ENCODE assay signal across 21 cellular contexts in genomic region chr11:65801153-65801987, GRCh38. TPM values are rescaled to one million over a fixed set of nuclear protein-coding genes. Genes with fewer than 3 reads are reported as not detected.
DNase-seq lines count a peak whose midpoint lies in the region; ATAC-seq and TF ChIP-seq lines count a peak whose summit lies in the region.
"Had no signal": no experiment of that assay in that cellular context is flagged by ENCODE, and none has a peak within 500 bp of the region (broad histone marks: within the 10 kb centered on the region; RNA-seq: fewer than 3 reads in every experiment).

No MANE protein-coding gene starts in this region.

- no peaks in the 10 kb centered on the region for H3K79me1 ChIP-seq in H9 (ENCODE audit: insufficient read depth, low read depth, low read length, poor library complexity, severe bottlenecking)

- H3K9me3 ChIP-seq in H9 (ENCODE audit: control insufficient read depth, low read depth, low read length), result no peaks in the 10 kb centered on the region
- no peaks in the 10 kb centered on the region for H3K9me3 ChIP-seq in osteoblast (ENCODE audit: low read depth, low read length)
- H3K9me3 ChIP-seq: A549 had no signal

- no peak overlapping the region for H3K4me3 ChIP-seq in osteoblast (ENCODE audit: insufficient read depth, low read length)
- H3K4me3 ChIP-seq: A549 had no signal

- peaks cover 23 to 38% of the 10 kb centered on the region in 2 experiments for H3K4me1 Mint-ChIP-seq in H9

- peaks cover 11% of the 10 kb centered on the region for H3K27me3 Mint-ChIP-seq in H9 (ENCODE audit: low read depth)

- no peaks in the 10 kb centered on the region for H3K4me1 ChIP-seq in H9 (ENCODE audit: insufficient read depth, low read length)
- no peaks in the 10 kb centered on the region for H3K4me1 ChIP-seq in osteoblast (ENCODE audit: insufficient read depth, low read length)
- H3K4me1 ChIP-seq: A549 had no signal

- ATAC-seq in HG02571 (IDR thresholded peaks at IDR 0.05; ENCODE audit: unreplicated experiment) (no peak), GM18868 (IDR thresholded peaks at IDR 0.05; ENCODE audit: unreplicated experiment) (no peak)
- ATAC-seq: A549 had no signal

- H4K91ac ChIP-seq in H9 (ENCODE audit: insufficient read length, low read depth, low read length), result no peak overlapping the region

- no peak overlapping the region for H3K4me2 ChIP-seq in H9 (ENCODE audit: insufficient read depth, insufficient read length, low read length)
- no peak overlapping the region for H3K4me2 ChIP-seq in osteoblast (ENCODE audit: insufficient read depth, low read length)
- H3K4me2 ChIP-seq: A549 had no signal

- H3K56ac ChIP-seq in H9 (ENCODE audit: insufficient read length, low read depth, low read length), result no peak overlapping the region

- H3K9ac ChIP-seq in H9 (ENCODE audit: extremely low read depth, insufficient read length, low read length), result no peak overlapping the region

- no peak overlapping the region for H2AK5ac ChIP-seq in H9 (ENCODE audit: insufficient read length, low read length)

- peak overlapping the region; percentile 12; the same call in 1 of the 2 replicates for H3K14ac ChIP-seq in H9 (ENCODE audit: insufficient read depth, low read length)

- no peak overlapping the region for H2BK20ac ChIP-seq in H9 (ENCODE audit: low read depth, low read length, poor library complexity, severe bottlenecking)

- TF ChIP-seq CTCF in H9 (conservative IDR thresholded peaks at IDR 0.05) (no peak), osteoblast (IDR thresholded peaks at IDR 0.05; ENCODE audit: extremely low read depth, low read depth, low read length) (no peak)

- no peak overlapping the region for H2BK5ac ChIP-seq in H9 (ENCODE audit: insufficient read length, low read length)

- no peaks in the 10 kb centered on the region for H3K9me3 Mint-ChIP-seq in H9

- no peak overlapping the region for H2AFZ ChIP-seq in H9 (ENCODE audit: low read length)
- H2AFZ ChIP-seq in osteoblast (ENCODE audit: low read length), result no peak overlapping the region

- no peak overlapping the region for H2BK15ac ChIP-seq in H9 (ENCODE audit: low read depth, low read length)

- H3K4ac ChIP-seq in H9 (ENCODE audit: low read depth, low read length), result no peak overlapping the region

- no peak overlapping the region for H3K23ac ChIP-seq in H9 (ENCODE audit: insufficient read length, low read depth, low read length)

- no peak overlapping the region for H2BK12ac ChIP-seq in H9 (ENCODE audit: insufficient read length, low read depth, low read length)

- WGBS in H9 (ENCODE audit: extremely low coverage, insufficient read length, low lambda C conversion rate), result no CpG with 5 or more reads among the region's 18 CpGs

- no peaks in the 10 kb centered on the region for H3K36me3 Mint-ChIP-seq in H9 (ENCODE audit: insufficient read depth in 1 of 3, low read depth in 3 of 3)
- H3K36me3 Mint-ChIP-seq: CD14-positive monocyte had no signal

- no peaks in the 10 kb centered on the region for H3K79me2 ChIP-seq in H9 (ENCODE audit: insufficient read depth, low read length)
- no peaks in the 10 kb centered on the region for H3K79me2 ChIP-seq in osteoblast (ENCODE audit: insufficient read depth, low read length)

- no peak overlapping the region for H3K18ac ChIP-seq in H9 (ENCODE audit: insufficient read length, low read depth, low read length)

- H3K27ac Mint-ChIP-seq in H9, result peak overlapping the region in 1 of 3 experiments; percentile 88; a peak in 1 of 7 replicates
- H3K27ac Mint-ChIP-seq: B cell had no signal

- no peaks in the 10 kb centered on the region for H3K36me3 ChIP-seq in osteoblast (ENCODE audit: insufficient read depth, low read length)

- no peak overlapping the region for H3K4me3 Mint-ChIP-seq in H9
- H3K4me3 Mint-ChIP-seq: B cell, CD14-positive monocyte had no signal

- DNase-seq in H9 (no peak), ecto neural progenitor cell (ENCODE audit: low spot score) (peak; percentile 45), osteoblast (ENCODE audit: insufficient read length, low spot score, missing footprints) (peak; percentile 71), SHP77 treated with DMSO at 0.1 percent for 48 hours (lab: John Stamatoyannopoulos, UW) (no peak)
- DNase-seq: GDM1; IMR-90; NCI-H1105 treated with DMSO at 0.1 percent for 48 hours; NCI-H2081; NCI-H2171; NCI-H345; NCI-H524; NCI-H774; NK-92 treated with Interleukin-12 subunit alpha and Interleukin-12 subunit beta, amount 100 ng/mL, for 24 hours had no signal

- H4K20me1 ChIP-seq in H9 (ENCODE audit: control insufficient read depth, insufficient read depth, insufficient read length) (no peaks in the 10 kb centered on the region), osteoblast (ENCODE audit: insufficient read depth, low read length) (no peaks in the 10 kb centered on the region)

- H3K27ac ChIP-seq in H9 (ENCODE audit: insufficient read length, low read depth, low read length) (no peak overlapping the region), osteoblast (ENCODE audit: low read depth, low read length) (no peak overlapping the region)
- H3K27ac ChIP-seq: A549, HL-60 had no signal

- no peak overlapping the region for H2BK120ac ChIP-seq in H9 (ENCODE audit: low read depth, low read length, poor library complexity, severe bottlenecking)

- no peak overlapping the region for H3T11ph ChIP-seq in H9 (ENCODE audit: low read length)

- H3K27me3 ChIP-seq in H9 (ENCODE audit: insufficient read depth, low read length) (no peaks in the 10 kb centered on the region; the same call in 1 of the 2 replicates), osteoblast (ENCODE audit: insufficient read depth, low read length) (peaks cover 26% of the 10 kb centered on the region)

- H4K8ac ChIP-seq in H9 (replicated peaks; ENCODE audit: insufficient read length, low read depth, low read length), result no peak overlapping the region

- H4K5ac ChIP-seq in H9 (ENCODE audit: insufficient read length, low read depth, low read length), result no peak overlapping the region

- no peaks in the 10 kb centered on the region for H3K23me2 ChIP-seq in H9 (ENCODE audit: insufficient read length, low read depth, low read length, poor library complexity, severe bottlenecking)

RNA-seq across cellular contexts. Expression of gene OVOL1, which starts 14.5 kb away (rescaled TPM):
- total RNA-seq in H9 (2021) (5.1 and 5.7 TPM in 2 replicates), osteoblast (not detected in 2 replicates)
- total RNA-seq: Daoy, IMR-90 had no signal

RNA-seq across cellular contexts. Expression of gene AP5B1, which starts 20.6 kb away (rescaled TPM):
- total RNA-seq in H9 (2021) (9.4 and 9.6 TPM in 2 replicates), osteoblast (15.3 and 18.1 TPM in 2 replicates)

RNA-seq across cellular contexts. Expression of gene SNX32, which starts 32.4 kb away (rescaled TPM):
- total RNA-seq in H9 (2021), result 0.88 and 1.2 TPM in 2 replicates
- 1.1 and 1.5 TPM in 2 replicates for total RNA-seq in osteoblast
- total RNA-seq: Daoy, HT-29 had no signal

RNA-seq across cellular contexts. Expression of gene CFL1, which starts 56.6 kb away (rescaled TPM):
- 1,107 and 1,147 TPM in 2 replicates for total RNA-seq in H9 (2021)
- total RNA-seq in osteoblast, result 607 and 704 TPM in 2 replicates

RNA-seq across cellular contexts. Expression of gene MUS81, which starts 58.9 kb away (rescaled TPM):
- total RNA-seq in H9 (2021), result 45.0 and 49.2 TPM in 2 replicates
- total RNA-seq in osteoblast, result 50.1 and 53.6 TPM in 2 replicates

Comparison
In these comparisons a context has a peak if more than half of its experiments do, and no peak if none do; other contexts are left out.
1. DNase-seq: peak in ecto neural progenitor cell (single experiment) and osteoblast (single experiment); none in H9 (single experiment) and SHP77 treated with DMSO at 0.1 percent for 48 hours (single experiment).